8 cellular contexts compared by ENCODE assay signal in the genomic region with DNA sequence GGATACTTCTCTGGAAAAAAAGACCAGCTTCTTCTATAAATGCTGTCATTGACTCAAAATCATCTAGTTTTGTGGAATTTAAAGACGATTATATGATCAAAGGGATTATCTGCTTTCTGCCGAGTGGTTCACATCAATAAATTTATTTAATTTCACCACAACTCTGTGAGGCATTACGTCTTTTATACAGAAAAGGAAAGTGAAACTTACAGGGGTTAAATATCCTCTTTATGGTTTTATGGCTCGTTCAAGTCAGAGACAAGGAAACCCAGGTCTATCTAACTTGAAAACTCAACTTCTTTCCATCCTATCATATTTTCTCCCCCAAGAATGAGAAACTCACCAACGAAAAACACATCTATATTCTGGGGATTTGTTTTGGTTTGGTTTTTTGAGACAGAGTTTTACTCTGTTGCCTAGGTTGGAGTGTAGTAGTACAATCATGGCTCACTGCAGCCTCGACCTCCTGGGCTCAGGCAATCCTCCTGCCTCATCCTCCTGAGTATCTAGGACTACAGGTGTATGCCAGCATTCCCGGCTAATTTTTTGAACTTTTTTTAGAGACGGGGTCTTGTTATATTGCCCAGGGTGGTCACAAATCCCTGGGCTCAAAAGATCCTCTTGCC.
DNase-seq lines count a peak whose midpoint lies in the region; ATAC-seq, FAIRE-seq and TF ChIP-seq lines count a peak whose summit lies in the region.

No MANE protein-coding gene starts in this region.

- H3K27ac Mint-ChIP-seq in dendritic cell treated with granulocyte-macrophage colony-stimulating factor and Interleukin-4, amounts not matched to agents 40 ng/mL and 50 ng/mL, for 4 days, result peak overlapping the region; percentile 60
- H3K27ac Mint-ChIP-seq in stimulated activated naive CD8-positive, alpha-beta T cell treated with anti-CD3 and anti-CD28 coated beads, Interleukin-15, Interleukin-2, amounts not matched to agents 100 ng/mL and 50 ng/mL, for 24 hours, result no peak overlapping the region

- no peaks in the 10 kb centered on the region for H3K27me3 Mint-ChIP-seq in dendritic cell treated with granulocyte-macrophage colony-stimulating factor and Interleukin-4, amounts not matched to agents 40 ng/mL and 50 ng/mL, for 4 days
- no peaks in the 10 kb centered on the region for H3K27me3 Mint-ChIP-seq in stimulated activated naive CD8-positive, alpha-beta T cell treated with anti-CD3 and anti-CD28 coated beads, Interleukin-15, Interleukin-2, amounts not matched to agents 100 ng/mL and 50 ng/mL, for 24 hours

- no peaks in the 10 kb centered on the region for H3K36me3 ChIP-seq in KMS-11 (ENCODE audit: insufficient read depth)

- no peak for TF ChIP-seq POLR2A in GM12891 (IDR thresholded peaks at IDR 0.05; ENCODE audit: low read depth, low read length)

- intact Hi-C loops in dendritic cell treated with granulocyte-macrophage colony-stimulating factor and Interleukin-4, amounts not matched to agents 40 ng/mL and 50 ng/mL, for 4 days (cut with micrococcal nuclease), result loop anchor here (10.0 kb wide), 1 partner anchor 839 kb away; no protein-coding TSS in a partner anchor

- peak overlapping the region; percentile 37; the same call in 1 of the 2 replicates for H3K9ac ChIP-seq in KMS-11

- no peak overlapping the region for H3K4me3 ChIP-seq in KMS-11 (IDR thresholded peaks at IDR 0.05; ENCODE audit: insufficient read depth, low read depth, low read length)

- peak overlapping the region; percentile 60 for H3K4me3 Mint-ChIP-seq in dendritic cell treated with granulocyte-macrophage colony-stimulating factor and Interleukin-4, amounts not matched to agents 40 ng/mL and 50 ng/mL, for 4 days
- H3K4me3 Mint-ChIP-seq in stimulated activated naive CD8-positive, alpha-beta T cell treated with anti-CD3 and anti-CD28 coated beads, Interleukin-15, Interleukin-2, amounts not matched to agents 100 ng/mL and 50 ng/mL, for 24 hours, result peak overlapping the region; percentile 77

- H2AFZ ChIP-seq in KMS-11 (ENCODE audit: low read depth), result peak overlapping the region; percentile 91

- no peak for FAIRE-seq in GM12891 (lab: Jason Lieb, UNC)

- no peaks in the 10 kb centered on the region for H3K27me3 ChIP-seq in KMS-11 (ENCODE audit: insufficient read depth, low read depth)

- H3K27ac ChIP-seq in KMS-11, result peak overlapping the region; percentile 2; the same call in 1 of the 2 replicates

- peaks cover 13% of the 10 kb centered on the region for H3K4me1 ChIP-seq in KMS-11 (ENCODE audit: low read depth, poor library complexity, severe bottlenecking)

- no peaks in the 10 kb centered on the region for H4K20me1 ChIP-seq in KMS-11 (ENCODE audit: insufficient read depth)

- peaks cover 7% of the 10 kb centered on the region for H3K9me3 Mint-ChIP-seq in dendritic cell treated with granulocyte-macrophage colony-stimulating factor and Interleukin-4, amounts not matched to agents 40 ng/mL and 50 ng/mL, for 4 days
- H3K9me3 Mint-ChIP-seq in stimulated activated naive CD8-positive, alpha-beta T cell treated with anti-CD3 and anti-CD28 coated beads, Interleukin-15, Interleukin-2, amounts not matched to agents 100 ng/mL and 50 ng/mL, for 24 hours, result no peaks in the 10 kb centered on the region

- DNase-seq in GM12891 (ENCODE audit: insufficient read length, low spot score) (peak; percentile 8), COLO668 (lab: John Stamatoyannopoulos, UW; ENCODE audit: unreplicated experiment) (no peak), GM19240 (ENCODE audit: insufficient read length, low spot score) (no peak), activated gamma-delta T cell (lab: John Stamatoyannopoulos, UW) (no peak)

- TF ChIP-seq CTCF in KMS-11 (conservative IDR thresholded peaks at IDR 0.05; ENCODE audit: low read depth, low read length), result no peak

- H3K79me2 ChIP-seq in KMS-11 (ENCODE audit: insufficient read depth, low read depth), result no peaks in the 10 kb centered on the region

- H3K4me2 ChIP-seq in KMS-11, result peak overlapping the region; percentile 50

- H3K4me1 Mint-ChIP-seq in dendritic cell treated with granulocyte-macrophage colony-stimulating factor and Interleukin-4, amounts not matched to agents 40 ng/mL and 50 ng/mL, for 4 days (ENCODE audit: low read depth), result peaks cover 5% of the 10 kb centered on the region
- H3K4me1 Mint-ChIP-seq in stimulated activated naive CD8-positive, alpha-beta T cell treated with anti-CD3 and anti-CD28 coated beads, Interleukin-15, Interleukin-2, amounts not matched to agents 100 ng/mL and 50 ng/mL, for 24 hours (ENCODE audit: low read depth), result peaks cover 16% of the 10 kb centered on the region

- no peaks in the 10 kb centered on the region for H3K36me3 Mint-ChIP-seq in dendritic cell treated with granulocyte-macrophage colony-stimulating factor and Interleukin-4, amounts not matched to agents 40 ng/mL and 50 ng/mL, for 4 days (ENCODE audit: low read depth)
- H3K36me3 Mint-ChIP-seq in stimulated activated naive CD8-positive, alpha-beta T cell treated with anti-CD3 and anti-CD28 coated beads, Interleukin-15, Interleukin-2, amounts not matched to agents 100 ng/mL and 50 ng/mL, for 24 hours (ENCODE audit: low read depth), result no peaks in the 10 kb centered on the region

- ATAC-seq in GM21526 (IDR thresholded peaks at IDR 0.05; ENCODE audit: low FRiP score, unreplicated experiment), result peak; percentile 97

TF ChIP-seq in GM12891, 5 proteins besides CTCF, POLR2A, EP300 and RAD21:
- no peak for TF ChIP-seq SPI1 (IDR thresholded peaks at IDR 0.05; ENCODE audit: low read depth, low read length)
- no peak for TF ChIP-seq POLR2AphosphoS5 (IDR thresholded peaks at IDR 0.05; ENCODE audit: low read depth, low read length)
- no peak for TF ChIP-seq POU2F2 (IDR thresholded peaks at IDR 0.05; ENCODE audit: low read depth, low read length)
- TF ChIP-seq PAX5 (IDR thresholded peaks at IDR 0.05; ENCODE audit: insufficient read depth, low read length, severe bottlenecking), result no peak
- TF ChIP-seq TAF1 (IDR thresholded peaks at IDR 0.05; ENCODE audit: low read depth, low read length), result no peak
